12 cellular contexts compared by ENCODE assay signal in genomic region chr20:51021067-51022025, GRCh38. TPM values are rescaled to one million over a fixed set of nuclear protein-coding genes. Genes with fewer than 3 reads are reported as not detected.
DNase-seq lines count a peak whose midpoint lies in the region; ATAC-seq and TF ChIP-seq lines count a peak whose summit lies in the region.
"Had no signal": no experiment of that assay in that cellular context is flagged by ENCODE, and none has a peak within 500 bp of the region (broad histone marks: within the 10 kb centered on the region; RNA-seq: fewer than 3 reads in every experiment).

No MANE protein-coding gene starts in this region.

- no peak overlapping the region for H3K27ac Mint-ChIP-seq in MCF 10A (ENCODE audit: low read depth, unreplicated experiment)
- no peak overlapping the region for H3K27ac Mint-ChIP-seq in activated T-helper 1 cell treated with anti-CD3 and anti-CD28 coated beads, Interleukin-12 subunit alpha, Interleukin-12 subunit beta, Interleukin-2, Interleukin-4 antibody, amounts not matched to agents 30 ng/mL and 10 ng/mL and 1 ng/mL, durations not matched to agents 14 hours and 24 hours and 36 hours
- H3K27ac Mint-ChIP-seq in stimulated activated naive CD8-positive, alpha-beta T cell treated with anti-CD3 and anti-CD28 coated beads, Interleukin-15, amount 100 ng/mL, for 72 hours = no peak overlapping the region

- CTCF ChIA-PET in MCF 10A (lab: Yijun Ruan, JAX) = interaction anchor here (0.7 to 4.8 kb wide), 4 partner anchors 34 to 285 kb away, joined by 3 to 39 read pairs (median 9); partner anchors contain the start of genes DPM1 and MOCS3

- H3K36me3 ChIP-seq in breast epithelium = no peaks in the 10 kb centered on the region
- no peaks in the 10 kb centered on the region for H3K36me3 ChIP-seq in iPS-15b (ENCODE audit: control insufficient read depth, insufficient read depth, low read length)
- H3K36me3 ChIP-seq: Peyer's patch had no signal

- H3K4me3 ChIP-seq in breast epithelium = no peak overlapping the region
- peak overlapping the region; percentile 68 for H3K4me3 ChIP-seq in iPS-15b (ENCODE audit: low read depth, low read length)

- no peak overlapping the region for H3K27ac ChIP-seq in breast epithelium
- H3K27ac ChIP-seq: C4-2B had no signal

- TF ChIP-seq CTCF in MCF 10A (IDR thresholded peaks at IDR 0.05; ENCODE audit: unreplicated experiment) (no peak), breast epithelium (IDR thresholded peaks at IDR 0.05) (no peak)

- H3K9me3 ChIP-seq in breast epithelium (no peaks in the 10 kb centered on the region), iPS-15b (ENCODE audit: control insufficient read depth, insufficient read depth, low read length) (no peaks in the 10 kb centered on the region)
- H3K9me3 ChIP-seq: Peyer's patch had no signal

- H3K4me1 ChIP-seq in breast epithelium (peaks cover 0 to 3% of the 10 kb centered on the region in 2 donors), iPS-15b (ENCODE audit: control insufficient read depth, insufficient read depth, low read length) (peaks cover 13% of the 10 kb centered on the region)

- H3K4me3 Mint-ChIP-seq in MCF 10A (ENCODE audit: unreplicated experiment) = peak overlapping the region; percentile 71
- H3K4me3 Mint-ChIP-seq in activated T-helper 1 cell treated with anti-CD3 and anti-CD28 coated beads, Interleukin-12 subunit alpha, Interleukin-12 subunit beta, Interleukin-2, Interleukin-4 antibody, amounts not matched to agents 30 ng/mL and 10 ng/mL and 1 ng/mL, durations not matched to agents 14 hours and 24 hours and 36 hours = peak overlapping the region; percentile 21
- H3K4me3 Mint-ChIP-seq in stimulated activated naive CD8-positive, alpha-beta T cell treated with anti-CD3 and anti-CD28 coated beads, Interleukin-15, amount 100 ng/mL, for 72 hours = peak overlapping the region; percentile 6 to 20

- H3K36me3 Mint-ChIP-seq in MCF 10A (ENCODE audit: insufficient read depth, unreplicated experiment) = peaks cover 20% of the 10 kb centered on the region
- no peaks in the 10 kb centered on the region for H3K36me3 Mint-ChIP-seq in activated T-helper 1 cell treated with anti-CD3 and anti-CD28 coated beads, Interleukin-12 subunit alpha, Interleukin-12 subunit beta, Interleukin-2, Interleukin-4 antibody, amounts not matched to agents 30 ng/mL and 10 ng/mL and 1 ng/mL, durations not matched to agents 14 hours and 24 hours and 36 hours (ENCODE audit: low read depth)

- intact Hi-C loops in MCF 10A (cut with micrococcal nuclease) = no loop called here
- intact Hi-C loops in breast epithelium (cut with DNase I; ENCODE audit: low total_unique reads) = no loop called here
- intact Hi-C loops in activated T-helper 1 cell treated with anti-CD3 and anti-CD28 coated beads, Interleukin-12 subunit alpha, Interleukin-12 subunit beta, Interleukin-2, Interleukin-4 antibody, amounts not matched to agents 30 ng/mL and 10 ng/mL and 1 ng/mL, durations not matched to agents 14 hours and 24 hours and 36 hours (cut with micrococcal nuclease) = no loop called here

- H3K27me3 Mint-ChIP-seq in MCF 10A (ENCODE audit: insufficient read depth, unreplicated experiment) = no peaks in the 10 kb centered on the region
- H3K27me3 Mint-ChIP-seq in activated T-helper 1 cell treated with anti-CD3 and anti-CD28 coated beads, Interleukin-12 subunit alpha, Interleukin-12 subunit beta, Interleukin-2, Interleukin-4 antibody, amounts not matched to agents 30 ng/mL and 10 ng/mL and 1 ng/mL, durations not matched to agents 14 hours and 24 hours and 36 hours (ENCODE audit: insufficient read depth) = peaks cover 51% of the 10 kb centered on the region
- peaks cover 96% of the 10 kb centered on the region for H3K27me3 Mint-ChIP-seq in stimulated activated naive CD8-positive, alpha-beta T cell treated with anti-CD3 and anti-CD28 coated beads, Interleukin-15, amount 100 ng/mL, for 72 hours

- DNase-seq in MCF 10A (ENCODE audit: unreplicated experiment) (no peak), breast epithelium (ENCODE audit: low spot score in 2 of 2) (no peak), RPMI8226 (no peak)
- DNase-seq in activated T-helper 1 cell treated with anti-CD3 and anti-CD28 coated beads, Interleukin-12 subunit alpha, Interleukin-12 subunit beta, Interleukin-2, Interleukin-4 antibody, amounts not matched to agents 30 ng/mL and 10 ng/mL and 1 ng/mL, durations not matched to agents 14 hours and 24 hours and 36 hours (ENCODE audit: low spot score) = no peak
- no peak for DNase-seq in stimulated activated naive CD8-positive, alpha-beta T cell treated with anti-CD3 and anti-CD28 coated beads, Interleukin-15, amount 100 ng/mL, for 72 hours
- DNase-seq: NCI-H1694 treated with DMSO at 0.1 percent for 48 hours; stimulated activated CD4-positive, alpha-beta T cell treated with anti-CD3 and anti-CD28 coated beads, Interleukin-1b, Interleukin-23, amount 100 ng/mL, for 48 hours had no signal

- H3K27me3 ChIP-seq in breast epithelium (peaks cover 0 to 34% of the 10 kb centered on the region in 2 donors), iPS-15b (ENCODE audit: control insufficient read depth, insufficient read depth, low read length) (peaks cover 44% of the 10 kb centered on the region)

- BruUV-seq in MCF 10A (replicated peaks; lab: Mats Ljungman, UMichigan) = no TSS peak

- H3K4me1 Mint-ChIP-seq in MCF 10A (ENCODE audit: insufficient read depth, unreplicated experiment) = peaks cover 15% of the 10 kb centered on the region
- peaks cover 5% of the 10 kb centered on the region for H3K4me1 Mint-ChIP-seq in activated T-helper 1 cell treated with anti-CD3 and anti-CD28 coated beads, Interleukin-12 subunit alpha, Interleukin-12 subunit beta, Interleukin-2, Interleukin-4 antibody, amounts not matched to agents 30 ng/mL and 10 ng/mL and 1 ng/mL, durations not matched to agents 14 hours and 24 hours and 36 hours (ENCODE audit: low read depth)
- H3K4me1 Mint-ChIP-seq in stimulated activated naive CD8-positive, alpha-beta T cell treated with anti-CD3 and anti-CD28 coated beads, Interleukin-15, amount 100 ng/mL, for 72 hours = peaks cover 19% of the 10 kb centered on the region

- H3K9ac ChIP-seq in iPS-15b (ENCODE audit: low read depth, low read length) = no peak overlapping the region

- no peak for TF ChIP-seq POLR2A in breast epithelium (IDR thresholded peaks at IDR 0.05)

- POLR2A ChIA-PET in MCF 10A (lab: Yijun Ruan, JAX) = interaction anchor here (1.0 kb wide), 1 partner anchor 63 kb away, joined by 4 read pairs; the partner anchor contains the start of genes DPM1 and MOCS3

- no peak for ATAC-seq in stimulated activated naive CD8-positive, alpha-beta T cell treated with anti-CD3 and anti-CD28 coated beads, Interleukin-15, amount 100 ng/mL, for 72 hours
- no peak for ATAC-seq in HG02970 (IDR thresholded peaks at IDR 0.05; ENCODE audit: low FRiP score, unreplicated experiment)
- no peak for ATAC-seq in GM21737 (IDR thresholded peaks at IDR 0.05; ENCODE audit: unreplicated experiment)

- no peaks in the 10 kb centered on the region for H3K9me3 Mint-ChIP-seq in MCF 10A (ENCODE audit: unreplicated experiment)
- no peaks in the 10 kb centered on the region for H3K9me3 Mint-ChIP-seq in activated T-helper 1 cell treated with anti-CD3 and anti-CD28 coated beads, Interleukin-12 subunit alpha, Interleukin-12 subunit beta, Interleukin-2, Interleukin-4 antibody, amounts not matched to agents 30 ng/mL and 10 ng/mL and 1 ng/mL, durations not matched to agents 14 hours and 24 hours and 36 hours
- no peaks in the 10 kb centered on the region for H3K9me3 Mint-ChIP-seq in stimulated activated naive CD8-positive, alpha-beta T cell treated with anti-CD3 and anti-CD28 coated beads, Interleukin-15, amount 100 ng/mL, for 72 hours

RNA-seq across cellular contexts. Expression of gene KCNG1, which starts 1.6 kb away (rescaled TPM):
- total RNA-seq in MCF 10A (2022) = 24.8 and 30.6 TPM in 2 replicates
- total RNA-seq in breast epithelium = 1 to 10 TPM in 2 of 3 donors, not detected in 1; 1.3 to 7.0 TPM
- 2.8 and 3.1 TPM in 2 replicates for total RNA-seq in activated T-helper 1 cell treated with anti-CD3 and anti-CD28 coated beads, Interleukin-12 subunit alpha, Interleukin-12 subunit beta, Interleukin-2, Interleukin-4 antibody, amounts not matched to agents 30 ng/mL and 10 ng/mL and 1 ng/mL, durations not matched to agents 14 hours and 24 hours and 36 hours

Comparison
In these comparisons a context has a peak if more than half of its experiments do, and no peak if none do; other contexts are left out.
1. H3K4me3 Mint-ChIP-seq: peak in every context shown above with its lines; median percentile 71 in MCF 10A; 21 in activated T-helper 1 cell treated with anti-CD3 and anti-CD28 coated beads, Interleukin-12 subunit alpha, Interleukin-12 subunit beta, Interleukin-2, Interleukin-4 antibody, amounts not matched to agents 30 ng/mL and 10 ng/mL and 1 ng/mL, durations not matched to agents 14 hours and 24 hours and 36 hours; 13 in stimulated activated naive CD8-positive, alpha-beta T cell treated with anti-CD3 and anti-CD28 coated beads, Interleukin-15, amount 100 ng/mL, for 72 hours.